In the genomic region with DNA sequence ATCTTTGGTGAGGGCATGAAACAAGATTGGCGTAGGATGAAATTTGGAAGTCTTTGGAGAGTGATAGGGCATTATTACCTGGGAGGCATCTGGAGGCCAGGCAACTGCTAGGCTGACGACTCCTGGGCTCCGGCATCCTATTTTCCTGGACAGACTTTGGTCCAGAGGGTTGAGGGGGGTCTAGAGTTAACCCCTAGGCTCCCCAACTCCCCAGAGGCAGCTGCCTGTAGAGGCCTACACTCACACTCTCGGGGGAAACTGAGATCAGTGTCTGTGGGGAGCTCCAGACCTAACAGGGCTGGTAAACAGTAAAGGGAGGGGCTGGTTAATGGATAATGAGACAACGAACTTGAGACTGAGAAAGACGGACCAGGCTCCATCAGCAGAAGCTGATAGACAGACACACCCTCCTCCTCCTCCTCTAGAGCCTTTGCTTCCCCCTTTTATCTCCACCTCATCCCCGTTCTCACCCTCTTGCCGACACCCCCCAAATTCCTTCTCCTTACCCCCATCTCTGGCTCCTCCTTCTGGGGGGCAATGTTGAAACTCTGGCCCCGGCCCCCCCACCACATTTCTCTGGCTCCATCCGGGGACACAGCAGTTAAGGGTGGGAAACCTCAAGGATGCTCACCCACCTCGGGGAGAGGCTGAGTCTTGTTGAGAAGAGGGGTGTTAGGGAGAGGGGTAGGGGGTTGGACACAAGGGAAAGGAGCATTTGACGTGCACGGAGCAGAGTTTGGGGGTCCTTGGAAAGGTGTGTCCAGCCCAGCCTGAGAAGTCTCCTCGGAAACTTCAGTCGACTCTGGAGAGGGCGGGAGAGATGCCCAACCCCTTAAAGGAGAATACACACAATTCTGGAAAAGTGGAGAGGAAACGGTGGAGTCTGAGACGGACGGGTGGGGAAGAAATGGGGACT, we compare ENCODE assay signal across 9 cellular contexts. TPM values are rescaled to one million over a fixed set of nuclear protein-coding genes. Genes with fewer than 3 reads are reported as not detected.
A peak's percentile ranks its signal among the peaks of the same experiment; 100 is the strongest.
DNase-seq lines count a peak whose midpoint lies in the region; ATAC-seq and TF ChIP-seq lines count a peak whose summit lies in the region.
"Had no signal": no experiment of that assay in that cellular context is flagged by ENCODE, and none has a peak within 500 bp of the region (broad histone marks: within the 10 kb centered on the region; RNA-seq: fewer than 3 reads in every experiment).

Gene MTMR11 (minus strand): TSS at position 804 of the 916 bp plus-strand sequence. CDS start 232 bp downstream, at position 572.

- H3K27me3 ChIP-seq in psoas muscle (ENCODE audit: insufficient read depth in 3 of 3, low read length in 2 of 3), result no peaks in the 10 kb centered on the region

- no peak within 1 kb of the TSS for H3K4me3 Mint-ChIP-seq in activated CD4-positive, alpha-beta memory T cell treated with anti-CD3 and anti-CD28 coated beads for 36 hours
- H3K4me3 Mint-ChIP-seq in glutamatergic neuron (ENCODE audit: unreplicated experiment), result peak within 1 kb of the TSS; percentile 65

- POLR2A ChIA-PET in activated CD4-positive, alpha-beta memory T cell treated with anti-CD3 and anti-CD28 coated beads for 36 hours (lab: Charles Lee), result interaction anchor here (1.1 to 1.3 kb wide), 2 partner anchors 8 to 52 kb away, joined by 3 read pairs; no protein-coding TSS in a partner anchor

- H3K36me3 ChIP-seq in psoas muscle (ENCODE audit: insufficient read depth in 1 of 2, low read depth in 1 of 2), result no peaks in the 10 kb centered on the region

- H3K4me1 Mint-ChIP-seq in activated CD4-positive, alpha-beta memory T cell treated with anti-CD3 and anti-CD28 coated beads for 36 hours (ENCODE audit: low read depth), result peaks cover 37% of the 10 kb centered on the region
- peaks cover 6% of the 10 kb centered on the region for H3K4me1 Mint-ChIP-seq in glutamatergic neuron (ENCODE audit: low read depth, unreplicated experiment)

- peak within 1 kb of the TSS; percentile 25 for H3K27ac Mint-ChIP-seq in activated CD4-positive, alpha-beta memory T cell treated with anti-CD3 and anti-CD28 coated beads for 36 hours
- no peak within 1 kb of the TSS for H3K27ac Mint-ChIP-seq in glutamatergic neuron (ENCODE audit: unreplicated experiment)

- no peaks in the 10 kb centered on the region for H3K27me3 Mint-ChIP-seq in activated CD4-positive, alpha-beta memory T cell treated with anti-CD3 and anti-CD28 coated beads for 36 hours
- H3K27me3 Mint-ChIP-seq in glutamatergic neuron (ENCODE audit: unreplicated experiment), result peaks cover 10% of the 10 kb centered on the region

- peak within 1 kb of the TSS; percentile 59 for H3K27ac ChIP-seq in psoas muscle
- H3K27ac ChIP-seq: C4-2B had no signal

- WGBS in psoas muscle, 3 donors, result 17 to 22% (median 21%) methylated on average over 19 of the region's 19 CpGs

- CTCF ChIA-PET in activated CD4-positive, alpha-beta memory T cell treated with anti-CD3 and anti-CD28 coated beads for 36 hours (lab: Charles Lee), result no interaction called here

- no peak for TF ChIP-seq CTCF in glutamatergic neuron (IDR thresholded peaks at IDR 0.05; ENCODE audit: partially characterized antibody, unreplicated experiment)
- TF ChIP-seq CTCF in psoas muscle (IDR thresholded peaks at IDR 0.05), result no peak

- peaks cover 32% of the 10 kb centered on the region for H3K4me1 ChIP-seq in psoas muscle

- DNase-seq in T-helper 1 cell (no peak), glutamatergic neuron (no peak), psoas muscle (no peak), NCI-H82 (lab: John Stamatoyannopoulos, UW) (no peak), NCI-H1092 (lab: John Stamatoyannopoulos, UW) (no peak)
- no peak for DNase-seq in activated CD4-positive, alpha-beta memory T cell treated with anti-CD3 and anti-CD28 coated beads for 36 hours

- H3K36me3 Mint-ChIP-seq in activated CD4-positive, alpha-beta memory T cell treated with anti-CD3 and anti-CD28 coated beads for 36 hours, result no peaks in the 10 kb centered on the region
- no peaks in the 10 kb centered on the region for H3K36me3 Mint-ChIP-seq in glutamatergic neuron (ENCODE audit: unreplicated experiment)

- peak within 1 kb of the TSS; percentile 59 for H3K4me3 ChIP-seq in psoas muscle

- H3K9me3 Mint-ChIP-seq in activated CD4-positive, alpha-beta memory T cell treated with anti-CD3 and anti-CD28 coated beads for 36 hours, result no peaks in the 10 kb centered on the region
- H3K9me3 Mint-ChIP-seq in glutamatergic neuron (ENCODE audit: unreplicated experiment), result peaks cover 1% of the 10 kb centered on the region

- intact Hi-C loops in T-helper 1 cell treated with Interleukin-12 subunit alpha and Interleukin-12 subunit beta and Interleukin-4 antibody, amounts not matched to agents 30 ng/mL and 1 ng/mL, for 36 hours (cut with micrococcal nuclease), result loop anchor here (10.0 kb wide), 1 partner anchor 548 kb away; the partner anchor contains the start of gene TARS2
- intact Hi-C loops in activated CD4-positive, alpha-beta memory T cell treated with anti-CD3 and anti-CD28 coated beads for 36 hours (cut with micrococcal nuclease), result loop anchor here (5.0 kb wide), 1 partner anchor 76 kb away; the partner anchor contains the start of gene OTUD7B
- intact Hi-C loops in psoas muscle (cut with DNase I), result no loop called here

- ATAC-seq in psoas muscle (peak in 2 of 4 donors; percentile 7 to 35), HG03196 (IDR thresholded peaks at IDR 0.05; ENCODE audit: unreplicated experiment) (no peak)

- H3K9me3 ChIP-seq in psoas muscle, result no peaks in the 10 kb centered on the region

RNA-seq across cellular contexts. Expression of gene MTMR11, which starts in this region (rescaled TPM):
- total RNA-seq in T-helper 1 cell treated with Interleukin-12 subunit alpha and Interleukin-12 subunit beta and Interleukin-4 antibody, amounts not matched to agents 30 ng/mL and 1 ng/mL, for 36 hours, result 12.9 and 13.0 TPM in 2 replicates
- total RNA-seq in activated CD4-positive, alpha-beta memory T cell treated with anti-CD3 and anti-CD28 coated beads for 36 hours, result 1 to 10 TPM; 1.7 to 2.2 TPM
- 2.6 TPM for total RNA-seq in glutamatergic neuron (ENCODE audit: unreplicated experiment)
- 1 to 10 TPM; 1.0 to 3.0 (median 1.8) TPM for total RNA-seq in psoas muscle
- polyA plus RNA-seq in psoas muscle, result 1 to 10 TPM in 1 of 3 donors, under 1 TPM in 2; 0.78 to 1.7 (median 0.80) TPM

Comparison
In these comparisons a context has a peak if more than half of its experiments do, and no peak if none do; other contexts are left out.
1. intact Hi-C loops: an anchor here in T-helper 1 cell treated with Interleukin-12 subunit alpha and Interleukin-12 subunit beta and Interleukin-4 antibody, amounts not matched to agents 30 ng/mL and 1 ng/mL, for 36 hours (10.0 kb wide) and activated CD4-positive, alpha-beta memory T cell treated with anti-CD3 and anti-CD28 coated beads for 36 hours (5.0 kb wide); none called in psoas muscle.